Comparison of ENCODE assay signal across 1 cellular context in the genomic region with DNA sequence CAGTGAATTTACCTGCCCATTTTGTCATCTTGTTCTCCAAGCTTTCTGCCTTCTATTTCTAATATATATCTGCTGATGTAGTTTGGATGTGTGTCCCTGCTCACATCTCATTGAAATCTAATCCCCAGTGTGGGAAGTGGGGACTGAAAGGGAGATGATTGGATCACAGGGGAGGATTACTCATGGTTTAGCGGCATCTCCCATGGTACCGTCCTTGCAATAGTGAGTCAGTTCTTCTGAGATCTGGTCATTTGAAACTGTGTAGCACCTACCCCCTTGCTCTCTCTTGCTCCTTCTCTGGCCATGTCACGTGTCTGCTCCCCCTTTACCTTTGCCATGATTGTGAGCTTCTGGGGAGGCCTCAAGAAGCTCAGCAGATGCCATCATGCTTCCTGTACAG.
TF ChIP-seq lines count a peak whose summit lies in the region.

No MANE protein-coding gene starts in this region.

TF ChIP-seq in WTC11, 78 proteins besides CTCF, POLR2A, EP300 and RAD21 (continued from another document):
- no peak for TF ChIP-seq FOXK1 (CRISPR knock-in tag; IDR thresholded peaks at IDR 0.05)
